In the genomic region with DNA sequence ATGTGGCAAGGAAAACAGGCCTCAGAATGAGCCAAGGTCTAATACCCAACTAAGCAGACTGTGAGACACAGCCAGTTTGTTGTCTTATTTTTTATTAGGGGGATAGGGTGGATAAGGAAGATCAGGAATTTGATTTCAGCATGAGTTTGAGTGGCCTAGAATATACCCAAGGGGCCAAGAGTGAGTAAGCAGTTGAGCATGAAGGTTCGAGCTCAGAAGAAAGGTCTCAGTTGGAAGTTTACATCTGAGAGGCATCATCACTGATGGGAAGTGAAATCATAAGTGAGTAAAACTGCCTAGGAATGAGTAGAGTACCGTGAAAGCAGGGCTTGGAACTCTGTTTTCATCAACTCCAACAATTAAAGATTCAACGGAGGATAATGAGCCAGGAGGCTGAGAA, we compare ENCODE assay signal across 1 cellular context.
TF ChIP-seq lines count a peak whose summit lies in the region.

No MANE protein-coding gene starts in this region.

TF ChIP-seq in HepG2, 621 proteins besides CTCF, POLR2A, EP300 and RAD21:
- TF ChIP-seq, protein P1, sequence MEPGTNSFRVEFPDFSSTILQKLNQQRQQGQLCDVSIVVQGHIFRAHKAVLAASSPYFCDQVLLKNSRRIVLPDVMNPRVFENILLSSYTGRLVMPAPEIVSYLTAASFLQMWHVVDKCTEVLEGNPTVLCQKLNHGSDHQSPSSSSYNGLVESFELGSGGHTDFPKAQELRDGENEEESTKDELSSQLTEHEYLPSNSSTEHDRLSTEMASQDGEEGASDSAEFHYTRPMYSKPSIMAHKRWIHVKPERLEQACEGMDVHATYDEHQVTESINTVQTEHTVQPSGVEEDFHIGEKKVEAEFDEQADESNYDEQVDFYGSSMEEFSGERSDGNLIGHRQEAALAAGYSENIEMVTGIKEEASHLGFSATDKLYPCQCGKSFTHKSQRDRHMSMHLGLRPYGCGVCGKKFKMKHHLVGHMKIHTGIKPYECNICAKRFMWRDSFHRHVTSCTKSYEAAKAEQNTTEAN (CRISPR knock-in tag; conservative IDR thresholded peaks at IDR 0.05) = no peak
- TF ChIP-seq, protein P2, sequence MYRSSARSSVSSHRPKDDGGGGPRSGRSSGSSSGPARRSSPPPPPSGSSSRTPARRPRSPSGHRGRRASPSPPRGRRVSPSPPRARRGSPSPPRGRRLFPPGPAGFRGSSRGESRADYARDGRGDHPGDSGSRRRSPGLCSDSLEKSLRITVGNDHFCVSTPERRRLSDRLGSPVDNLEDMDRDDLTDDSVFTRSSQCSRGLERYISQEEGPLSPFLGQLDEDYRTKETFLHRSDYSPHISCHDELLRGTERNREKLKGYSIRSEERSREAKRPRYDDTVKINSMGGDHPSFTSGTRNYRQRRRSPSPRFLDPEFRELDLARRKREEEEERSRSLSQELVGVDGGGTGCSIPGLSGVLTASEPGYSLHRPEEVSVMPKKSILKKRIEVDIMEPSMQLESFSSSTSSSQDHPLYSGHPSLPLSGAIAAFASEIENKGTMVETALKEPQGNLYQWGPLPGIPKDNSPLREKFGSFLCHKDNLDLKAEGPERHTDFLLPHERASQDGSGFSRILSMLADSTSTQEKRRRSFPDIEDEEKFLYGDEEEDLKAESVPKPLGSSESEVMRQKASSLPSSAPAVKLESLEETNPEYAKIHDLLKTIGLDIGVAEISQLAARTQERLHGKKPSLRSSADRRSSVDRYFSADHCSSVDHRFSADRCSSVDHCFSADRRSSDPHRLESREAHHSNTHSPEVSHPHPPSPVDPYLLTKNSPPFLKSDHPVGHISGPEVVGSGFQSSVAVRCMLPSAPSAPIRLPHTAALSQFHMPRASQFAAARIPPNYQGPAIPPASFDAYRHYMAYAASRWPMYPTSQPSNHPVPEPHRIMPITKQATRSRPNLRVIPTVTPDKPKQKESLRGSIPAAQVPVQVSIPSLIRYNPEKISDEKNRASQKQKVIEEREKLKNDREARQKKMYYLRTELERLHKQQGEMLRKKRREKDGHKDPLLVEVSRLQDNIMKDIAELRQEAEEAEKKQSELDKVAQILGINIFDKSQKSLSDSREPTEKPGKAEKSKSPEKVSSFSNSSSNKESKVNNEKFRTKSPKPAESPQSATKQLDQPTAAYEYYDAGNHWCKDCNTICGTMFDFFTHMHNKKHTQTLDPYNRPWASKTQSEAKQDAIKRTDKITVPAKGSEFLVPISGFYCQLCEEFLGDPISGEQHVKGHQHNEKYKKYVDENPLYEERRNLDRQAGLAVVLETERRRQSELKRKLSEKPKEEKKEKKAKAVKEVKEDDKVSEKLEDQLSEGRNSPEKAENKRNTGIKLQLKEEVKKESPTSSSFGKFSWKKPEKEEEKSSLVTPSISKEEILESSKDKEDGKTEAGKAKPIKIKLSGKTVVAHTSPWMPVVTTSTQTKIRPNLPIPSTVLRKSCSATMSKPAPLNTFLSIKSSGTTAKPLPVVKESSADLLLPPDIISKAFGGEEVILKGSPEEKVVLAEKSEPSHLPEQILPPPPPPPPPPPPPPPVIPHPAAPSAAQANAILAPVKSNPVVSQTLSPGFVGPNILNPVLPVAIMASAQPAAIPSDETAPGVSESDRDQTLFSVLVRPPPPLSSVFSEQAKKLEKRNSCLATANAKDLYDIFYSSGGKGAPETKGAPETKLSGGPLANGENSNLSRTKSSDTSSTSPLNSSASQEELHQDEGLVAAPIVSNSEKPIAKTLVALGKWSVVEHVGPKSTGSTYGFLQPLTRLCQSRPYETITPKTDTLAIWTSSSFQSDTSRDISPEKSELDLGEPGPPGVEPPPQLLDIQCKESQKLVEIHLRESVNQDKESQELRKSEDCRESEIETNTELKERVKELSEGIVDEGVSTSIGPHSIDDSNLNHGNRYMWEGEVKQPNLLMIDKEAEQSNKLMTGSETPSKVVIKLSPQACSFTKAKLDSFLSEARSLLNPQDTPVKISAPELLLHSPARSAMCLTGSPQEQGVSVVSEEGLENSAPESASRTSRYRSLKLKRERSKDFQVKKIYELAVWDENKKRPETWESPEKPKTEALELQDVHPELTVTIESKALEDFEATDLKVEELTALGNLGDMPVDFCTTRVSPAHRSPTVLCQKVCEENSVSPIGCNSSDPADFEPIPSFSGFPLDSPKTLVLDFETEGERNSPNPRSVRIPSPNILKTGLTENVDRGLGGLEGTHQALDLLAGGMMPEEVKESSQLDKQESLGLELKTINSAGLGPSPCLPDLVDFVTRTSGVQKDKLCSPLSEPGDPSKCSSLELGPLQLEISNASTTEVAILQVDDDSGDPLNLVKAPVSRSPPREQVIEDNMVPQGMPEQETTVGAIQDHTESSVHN (CRISPR knock-in tag; IDR thresholded peaks at IDR 0.05) = no peak
- TF ChIP-seq SATB2 (CRISPR knock-in tag; IDR thresholded peaks at IDR 0.05) = no peak
- TF ChIP-seq NFE2 (CRISPR knock-in tag; IDR thresholded peaks at IDR 0.05) = no peak
- TF ChIP-seq ZNF510 (CRISPR knock-in tag; IDR thresholded peaks at IDR 0.05; ENCODE audit: low read depth) = no peak
- TF ChIP-seq, protein P3, sequence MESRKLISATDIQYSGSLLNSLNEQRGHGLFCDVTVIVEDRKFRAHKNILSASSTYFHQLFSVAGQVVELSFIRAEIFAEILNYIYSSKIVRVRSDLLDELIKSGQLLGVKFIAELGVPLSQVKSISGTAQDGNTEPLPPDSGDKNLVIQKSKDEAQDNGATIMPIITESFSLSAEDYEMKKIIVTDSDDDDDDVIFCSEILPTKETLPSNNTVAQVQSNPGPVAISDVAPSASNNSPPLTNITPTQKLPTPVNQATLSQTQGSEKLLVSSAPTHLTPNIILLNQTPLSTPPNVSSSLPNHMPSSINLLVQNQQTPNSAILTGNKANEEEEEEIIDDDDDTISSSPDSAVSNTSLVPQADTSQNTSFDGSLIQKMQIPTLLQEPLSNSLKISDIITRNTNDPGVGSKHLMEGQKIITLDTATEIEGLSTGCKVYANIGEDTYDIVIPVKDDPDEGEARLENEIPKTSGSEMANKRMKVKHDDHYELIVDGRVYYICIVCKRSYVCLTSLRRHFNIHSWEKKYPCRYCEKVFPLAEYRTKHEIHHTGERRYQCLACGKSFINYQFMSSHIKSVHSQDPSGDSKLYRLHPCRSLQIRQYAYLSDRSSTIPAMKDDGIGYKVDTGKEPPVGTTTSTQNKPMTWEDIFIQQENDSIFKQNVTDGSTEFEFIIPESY (CRISPR knock-in tag; IDR thresholded peaks at IDR 0.05) = no peak
- no peak for TF ChIP-seq FOXM1 (CRISPR knock-in tag; IDR thresholded peaks at IDR 0.05)
- TF ChIP-seq HNRNPL (IDR thresholded peaks at IDR 0.05; ENCODE audit: low read depth, low read length) = no peak
- TF ChIP-seq ZNF569 (CRISPR knock-in tag; IDR thresholded peaks at IDR 0.05; ENCODE audit: borderline replicate concordance) = no peak
- no peak for TF ChIP-seq ZNF280D (CRISPR knock-in tag; IDR thresholded peaks at IDR 0.05)
- TF ChIP-seq, protein P4, sequence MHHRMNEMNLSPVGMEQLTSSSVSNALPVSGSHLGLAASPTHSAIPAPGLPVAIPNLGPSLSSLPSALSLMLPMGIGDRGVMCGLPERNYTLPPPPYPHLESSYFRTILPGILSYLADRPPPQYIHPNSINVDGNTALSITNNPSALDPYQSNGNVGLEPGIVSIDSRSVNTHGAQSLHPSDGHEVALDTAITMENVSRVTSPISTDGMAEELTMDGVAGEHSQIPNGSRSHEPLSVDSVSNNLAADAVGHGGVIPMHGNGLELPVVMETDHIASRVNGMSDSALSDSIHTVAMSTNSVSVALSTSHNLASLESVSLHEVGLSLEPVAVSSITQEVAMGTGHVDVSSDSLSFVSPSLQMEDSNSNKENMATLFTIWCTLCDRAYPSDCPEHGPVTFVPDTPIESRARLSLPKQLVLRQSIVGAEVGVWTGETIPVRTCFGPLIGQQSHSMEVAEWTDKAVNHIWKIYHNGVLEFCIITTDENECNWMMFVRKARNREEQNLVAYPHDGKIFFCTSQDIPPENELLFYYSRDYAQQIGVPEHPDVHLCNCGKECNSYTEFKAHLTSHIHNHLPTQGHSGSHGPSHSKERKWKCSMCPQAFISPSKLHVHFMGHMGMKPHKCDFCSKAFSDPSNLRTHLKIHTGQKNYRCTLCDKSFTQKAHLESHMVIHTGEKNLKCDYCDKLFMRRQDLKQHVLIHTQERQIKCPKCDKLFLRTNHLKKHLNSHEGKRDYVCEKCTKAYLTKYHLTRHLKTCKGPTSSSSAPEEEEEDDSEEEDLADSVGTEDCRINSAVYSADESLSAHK (CRISPR knock-in tag; IDR thresholded peaks at IDR 0.05; ENCODE audit: borderline replicate concordance) = no peak
- TF ChIP-seq ARID5B (CRISPR knock-in tag; IDR thresholded peaks at IDR 0.05) = no peak
- TF ChIP-seq ZNF17 (CRISPR knock-in tag; IDR thresholded peaks at IDR 0.05) = no peak
- no peak for TF ChIP-seq EED (CRISPR knock-in tag; IDR thresholded peaks at IDR 0.05)
- TF ChIP-seq CSRNP1 (CRISPR knock-in tag; IDR thresholded peaks at IDR 0.05) = no peak
- TF ChIP-seq CREB1 (IDR thresholded peaks at IDR 0.05) = no peak
- no peak for TF ChIP-seq CREB1 (CRISPR knock-in tag; IDR thresholded peaks at IDR 0.05)
- TF ChIP-seq ZNF576 (CRISPR knock-in tag; IDR thresholded peaks at IDR 0.05) = no peak
- TF ChIP-seq DMAP1 (CRISPR knock-in tag; IDR thresholded peaks at IDR 0.05) = no peak
- TF ChIP-seq NCOA2 (CRISPR knock-in tag; IDR thresholded peaks at IDR 0.05) = no peak
